ENCODE assay signal across 22 cellular contexts in genomic region chr5:122219767-122220166, GRCh38.
"Had no signal": no experiment of that assay in that cellular context is flagged by ENCODE, and none has a peak within 500 bp of the region (broad histone marks: within the 10 kb centered on the region; RNA-seq: fewer than 3 reads in every experiment).

No MANE protein-coding gene starts in this region.

- H3K27ac ChIP-seq: body of pancreas, coronary artery, pancreas, psoas muscle, tibial nerve, VCaP had no signal

- H3K4me3 ChIP-seq: adrenal gland, body of pancreas, coronary artery, heart right ventricle, pancreas, psoas muscle, spleen, tibial nerve had no signal

- H3K36me3 ChIP-seq: adrenal gland, heart right ventricle, pancreas, spleen, tibial nerve had no signal

- ATAC-seq: body of pancreas; effector memory CD8-positive, alpha-beta T cell; naive thymus-derived CD4-positive, alpha-beta T cell; psoas muscle had no signal

- DNase-seq: activated CD4-positive, alpha-beta T cell treated with anti-CD3 and anti-CD28 coated beads for 4 hours; activated CD4-positive, alpha-beta T cell treated with anti-CD3 and anti-CD28 coated beads, Interleukin-2, amount 50 U/mL, for 4 hours; activated effector memory CD4-positive, alpha-beta T cell treated with anti-CD3 and anti-CD28 coated beads, Interleukin-2, amount 50 U/mL, for 16 hours; activated naive CD4-positive, alpha-beta T cell treated with anti-CD3 and anti-CD28 coated beads for 36 hours; activated naive CD8-positive, alpha-beta T cell treated with anti-CD3 and anti-CD28 coated beads for 36 hours; effector memory CD8-positive, alpha-beta T cell; erythroblast; heart right ventricle; kidney glomerular epithelial cell; mammary epithelial cell; midbrain; naive thymus-derived CD4-positive, alpha-beta T cell; nucleus accumbens; pancreas; psoas muscle; spleen; stimulated activated naive CD4-positive, alpha-beta T cell treated with Interleukin-2 at 50 U/mL for 16 hours had no signal

- H3K4me1 ChIP-seq: adrenal gland, body of pancreas, pancreas, psoas muscle, spleen, tibial nerve had no signal

- H3K9me3 ChIP-seq: body of pancreas, pancreas had no signal

- H3K27me3 ChIP-seq: adrenal gland, body of pancreas, heart right ventricle, pancreas, spleen, tibial nerve had no signal
